17 cellular contexts compared by ENCODE assay signal in genomic region chr2:201821080-201821479, GRCh38. TPM values are rescaled to one million over a fixed set of nuclear protein-coding genes. Genes with fewer than 3 reads are reported as not detected.
DNase-seq lines count a peak whose midpoint lies in the region; ATAC-seq and TF ChIP-seq lines count a peak whose summit lies in the region.
"Had no signal": no experiment of that assay in that cellular context is flagged by ENCODE, and none has a peak within 500 bp of the region (broad histone marks: within the 10 kb centered on the region; RNA-seq: fewer than 3 reads in every experiment).

No MANE protein-coding gene starts in this region.

- no peak overlapping the region for H3K4me2 ChIP-seq in SK-N-SH

- H3K4me3 ChIP-seq in SK-N-SH (ENCODE audit: low read depth in 2 of 2, low read length in 1 of 2) (no peak overlapping the region), aorta (ENCODE audit: low read length in 2 of 2) (no peak overlapping the region)
- H3K4me3 ChIP-seq: GM12878 had no signal

- TF ChIP-seq RAD21 in SK-N-SH (IDR thresholded peaks at IDR 0.05; ENCODE audit: low read length) = no peak

- H3K9me2 ChIP-seq in SK-N-SH = no peaks in the 10 kb centered on the region

- ATAC-seq in SK-N-SH treated with all-trans-retinoic acid at 6 μM for 48 hours (peak; percentile 44; the same call in 2 of the 3 replicates), aorta (ENCODE audit: low FRiP score) (no peak)
- ATAC-seq: GM12878 had no signal

- H3K36me3 ChIP-seq in SK-N-SH (replicated peaks in 1 of 2; ENCODE audit: control insufficient read depth in 1 of 2, insufficient read depth in 2 of 2, low read length in 1 of 2) (no peaks in the 10 kb centered on the region), aorta (ENCODE audit: control insufficient read depth in 1 of 2, insufficient read depth in 2 of 2, low read length in 1 of 2) (no peaks in the 10 kb centered on the region)

- H3F3A ChIP-seq in SK-N-SH (replicated peaks; ENCODE audit: insufficient read depth) = no peaks in the 10 kb centered on the region

- H3K27ac ChIP-seq in SK-N-SH (ENCODE audit: low read depth in 2 of 2, low read length in 1 of 2) = peak overlapping the region in 1 of 2 experiments; percentile 60; a peak in 2 of 4 replicates
- H3K27ac ChIP-seq in aorta (ENCODE audit: low read depth in 1 of 2, low read length in 2 of 2) = no peak overlapping the region

- H3K9me3 ChIP-seq in SK-N-SH (no peaks in the 10 kb centered on the region), aorta (ENCODE audit: control insufficient read depth, low read length) (no peaks in the 10 kb centered on the region)

- CTCF ChIA-PET in SK-N-SH (lab: Yijun Ruan, JAX) = interaction anchor here (1.0 kb wide), 1 partner anchor 26 kb away, joined by 3 read pairs; no protein-coding TSS in a partner anchor

- no peak for TF ChIP-seq CTCF in SK-N-SH (IDR thresholded peaks at IDR 0.05)

- DNase-seq in SK-N-SH (no peak), NCI-H2029 treated with DMSO at 0.1 percent for 48 hours (lab: John Stamatoyannopoulos, UW) (peak; percentile 4), NCI-H69 (lab: John Stamatoyannopoulos, UW) (peak; percentile 85), iPS-NIHi11 (ENCODE audit: low spot score) (peak; percentile 44), SKM-1 (lab: John Stamatoyannopoulos, UW; ENCODE audit: unreplicated experiment) (no peak), aorta (no peak), NCI-H345 (lab: John Stamatoyannopoulos, UW) (no peak)
- DNase-seq: CD4-positive, CD25-positive, alpha-beta regulatory T cell; HCEC 1CT; MV-4-11; NCI-H226; SHP77 treated with DMSO at 0.1 percent for 48 hours had no signal

- intact Hi-C loops in aorta (cut with DNase I) = no loop called here

- 87% methylated on average over 5 of the region's 5 CpGs for WGBS in SK-N-SH (ENCODE audit: low lambda C conversion rate)
- 86 to 94% methylated on average over 5 of the region's 5 CpGs for WGBS in aorta, 2 donors

- H3K79me2 ChIP-seq in SK-N-SH (ENCODE audit: insufficient read depth) = no peaks in the 10 kb centered on the region

- POLR2A ChIA-PET in SK-N-SH (lab: Yijun Ruan, JAX) = no interaction called here

- H4K20me1 ChIP-seq in SK-N-SH (ENCODE audit: insufficient read depth) = no peaks in the 10 kb centered on the region

- TF ChIP-seq EP300 in SK-N-SH (IDR thresholded peaks at IDR 0.05; ENCODE audit: borderline replicate concordance in 1 of 2, low read depth in 1 of 2, low read length in 1 of 2) = no peak

- no peak overlapping the region for H2AFZ ChIP-seq in SK-N-SH (ENCODE audit: low read depth)

- no peak overlapping the region for H3K9ac ChIP-seq in SK-N-SH

- H3K27me3 ChIP-seq in SK-N-SH (ENCODE audit: insufficient read depth) = no peaks in the 10 kb centered on the region
- no peaks in the 10 kb centered on the region for H3K27me3 ChIP-seq in aorta (ENCODE audit: control insufficient read depth in 1 of 2, insufficient read depth in 2 of 2, low read length in 1 of 2)

- H3K4me1 ChIP-seq in SK-N-SH (ENCODE audit: control insufficient read depth in 1 of 2, insufficient read depth in 2 of 2, low read depth in 1 of 2, low read length in 1 of 2) (peaks cover 0 to 9% of the 10 kb centered on the region in 2 experiments; a peak in 2 of 4 replicates), aorta (ENCODE audit: control insufficient read depth in 1 of 2, insufficient read depth in 2 of 2, low read length in 2 of 2) (peaks cover 6 to 7% of the 10 kb centered on the region in 2 donors)

TF ChIP-seq in SK-N-SH treated with all-trans-retinoic acid at 6 μM for 48 hours, 23 proteins besides CTCF, POLR2A, EP300 and RAD21:
- no peak for TF ChIP-seq ARNTL (CRISPR knock-in tag; IDR thresholded peaks at IDR 0.05; ENCODE audit: borderline replicate concordance, low read depth)
- no peak for TF ChIP-seq BACH2 (CRISPR knock-in tag; IDR thresholded peaks at IDR 0.05; ENCODE audit: borderline replicate concordance)
- TF ChIP-seq TOX (CRISPR knock-in tag; IDR thresholded peaks at IDR 0.05; ENCODE audit: borderline replicate concordance) = no peak

TF ChIP-seq in SK-N-SH, 30 proteins besides CTCF, POLR2A, EP300 and RAD21:
- no peak for TF ChIP-seq GATA2 (CRISPR knock-in tag; IDR thresholded peaks at IDR 0.05)
- no peak for TF ChIP-seq TEAD4 (IDR thresholded peaks at IDR 0.05; ENCODE audit: borderline replicate concordance, insufficient read depth)
- TF ChIP-seq FOSL2 (IDR thresholded peaks at IDR 0.05; ENCODE audit: borderline replicate concordance, low read depth) = no peak
- no peak for TF ChIP-seq USF2 (IDR thresholded peaks at IDR 0.05; ENCODE audit: borderline replicate concordance, low read depth, low read length)
- TF ChIP-seq RCOR1 (IDR thresholded peaks at IDR 0.05; ENCODE audit: low read length) = no peak
- no peak for TF ChIP-seq GABPA (IDR thresholded peaks at IDR 0.05; ENCODE audit: low read depth)
- TF ChIP-seq MEF2A (IDR thresholded peaks at IDR 0.05; ENCODE audit: borderline replicate concordance, low read depth) = no peak
- TF ChIP-seq RXRA (IDR thresholded peaks at IDR 0.05; ENCODE audit: borderline replicate concordance, low read depth) = no peak
- no peak for TF ChIP-seq FOXM1 (IDR thresholded peaks at IDR 0.05; ENCODE audit: low read depth)
- TF ChIP-seq IRF3 (IDR thresholded peaks at IDR 0.05; ENCODE audit: low read depth, low read length) = no peak
- no peak for TF ChIP-seq SMC3 (IDR thresholded peaks at IDR 0.05; ENCODE audit: low read depth, low read length)
- no peak for TF ChIP-seq CHD2 (IDR thresholded peaks at IDR 0.05; ENCODE audit: low read length, partially characterized antibody)
- TF ChIP-seq EZH2phosphoT487 (IDR thresholded peaks at IDR 0.05; ENCODE audit: borderline replicate concordance, low read depth) = no peak
- no peak for TF ChIP-seq TCF12 (IDR thresholded peaks at IDR 0.05)
- TF ChIP-seq MAX (IDR thresholded peaks at IDR 0.05; ENCODE audit: low read depth) = no peak
- no peak for TF ChIP-seq JUND (IDR thresholded peaks at IDR 0.05)
- TF ChIP-seq NRF1 (IDR thresholded peaks at IDR 0.05; ENCODE audit: low read depth, low read length) = no peak
TF ChIP-seq in SK-N-SH: peak in this region for 0.

RNA-seq across cellular contexts. Expression of gene CDK15, which starts 14.7 kb away (rescaled TPM):
- 1.8 and 2.5 TPM in 2 replicates for polyA plus RNA-seq in SK-N-SH (2012; rRNA removed)
- polyA plus RNA-seq in SK-N-SH (2012; cell fraction: cytosol; rRNA removed) = 2.3 and 2.4 TPM in 2 replicates
- 3.0 and 4.6 TPM in 2 replicates for polyA plus RNA-seq in SK-N-SH (2012; cell fraction: nucleus; rRNA removed)
- 1 to 10 TPM; 3.9 to 7.7 TPM for total RNA-seq in aorta
- polyA plus RNA-seq in aorta = 1 to 10 TPM in 1 of 2 donors, under 1 TPM in 1; 0.56 to 3.0 TPM
- total RNA-seq: CD4-positive, CD25-positive, alpha-beta regulatory T cell; HT-29; T-helper 2 cell treated with Interferon-gamma antibody and Interleukin-4, amounts not matched to agents 100 ng/mL and 5 ng/mL, for 36 hours had no signal
- polyA plus RNA-seq: CD4-positive, CD25-positive, alpha-beta regulatory T cell; IgD-negative memory B cell had no signal

RNA-seq across cellular contexts. Expression of gene ALS2, which starts 40.3 kb away (rescaled TPM):
- polyA plus RNA-seq in SK-N-SH (2012; rRNA removed) = 11.6 and 18.5 TPM in 2 replicates
- 13.0 and 14.1 TPM in 2 replicates for polyA plus RNA-seq in SK-N-SH (2012; cell fraction: cytosol; rRNA removed)
- polyA plus RNA-seq in SK-N-SH (2012; cell fraction: nucleus; rRNA removed) = 13.8 and 26.9 TPM in 2 replicates
- total RNA-seq in aorta = 10 to 100 TPM; 24.3 to 26.4 TPM
- 10 to 100 TPM in 1 of 2 donors, 1 to 10 TPM in 1; 9.2 to 10.1 TPM for polyA plus RNA-seq in aorta

Comparison
In these comparisons a context has a peak if more than half of its experiments do, and no peak if none do; other contexts are left out.
1. DNase-seq: peak in NCI-H2029 treated with DMSO at 0.1 percent for 48 hours (single experiment), NCI-H69 (single experiment) and iPS-NIHi11 (single experiment); none in SK-N-SH (single experiment), SKM-1 (single experiment), aorta (0 of 2) and NCI-H345 (single experiment).